Comparison of ENCODE assay signal across 13 cellular contexts in genomic region chr9:16656432-16657169, GRCh38.
"Had no signal": no experiment of that assay in that cellular context is flagged by ENCODE, and none has a peak within 500 bp of the region (broad histone marks: within the 10 kb centered on the region; RNA-seq: fewer than 3 reads in every experiment).

No MANE protein-coding gene starts in this region.

- H3K9me3 Mint-ChIP-seq: neural crest cell had no signal

- H3K27me3 ChIP-seq: pancreas, stomach had no signal

- H3K36me3 ChIP-seq: cardiac muscle cell, pancreas, stomach, WERI-Rb-1 had no signal

- ATAC-seq: activated CD8-positive, alpha-beta T cell treated with anti-CD3 and anti-CD28 coated beads, Interleukin-2, amount 10 ng/mL, durations not matched to agents 7 days and 5 days; pancreas had no signal

- H3K27ac ChIP-seq: cardiac muscle cell, pancreas, stomach, WERI-Rb-1 had no signal

- H3K9me3 ChIP-seq: pancreas, stomach had no signal

- DNase-seq: activated CD4-positive, alpha-beta T cell treated with anti-CD3 and anti-CD28 coated beads for 4 hours; activated CD8-positive, alpha-beta T cell treated with anti-CD3 and anti-CD28 coated beads, Interleukin-2, amount 10 ng/mL, durations not matched to agents 7 days and 5 days; activated naive CD4-positive, alpha-beta T cell treated with Interleukin-2 at 50 U/mL for 16 hours; left ventricle myocardium superior; mesendoderm; pancreas; retina; stomach; T1000; WERI-Rb-1 had no signal

- H3K4me3 Mint-ChIP-seq: activated CD8-positive, alpha-beta T cell treated with anti-CD3 and anti-CD28 coated beads, Interleukin-2, amount 10 ng/mL, durations not matched to agents 7 days and 5 days; neural crest cell had no signal

- H3K4me1 ChIP-seq: pancreas had no signal

- H3K4me3 ChIP-seq: cardiac muscle cell, pancreas, skin epidermis, stomach had no signal

- H3K27ac Mint-ChIP-seq: activated CD8-positive, alpha-beta T cell treated with anti-CD3 and anti-CD28 coated beads, Interleukin-2, amount 10 ng/mL, durations not matched to agents 7 days and 5 days had no signal
